ENCODE assay signal across 18 cellular contexts in the genomic region with DNA sequence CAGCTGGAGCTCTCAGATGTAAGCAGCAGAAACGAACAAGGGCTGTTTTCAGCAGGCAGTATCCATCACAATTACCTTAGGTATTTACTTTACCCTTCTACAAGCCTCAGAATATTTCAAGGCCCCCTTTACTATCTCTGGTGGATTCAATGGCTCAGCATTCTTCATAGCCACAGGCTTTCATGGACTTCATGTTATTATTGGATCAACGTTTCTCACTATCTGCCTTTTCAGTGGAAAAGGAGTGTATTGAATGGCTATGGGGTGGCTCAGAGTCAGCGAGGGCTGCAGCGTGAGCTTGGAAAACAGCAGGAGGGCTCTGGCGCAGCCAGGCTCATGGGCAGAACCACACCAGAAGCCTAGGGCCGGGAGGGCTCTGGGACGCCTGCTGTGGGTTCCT. TPM values are rescaled to one million over a fixed set of nuclear protein-coding genes. Genes with fewer than 3 reads are reported as not detected.
A peak's percentile ranks its signal among the peaks of the same experiment; 100 is the strongest.
DNase-seq lines count a peak whose midpoint lies in the region; ATAC-seq and TF ChIP-seq lines count a peak whose summit lies in the region.
"Had no signal": no experiment of that assay in that cellular context is flagged by ENCODE, and none has a peak within 500 bp of the region (broad histone marks: within the 10 kb centered on the region; RNA-seq: fewer than 3 reads in every experiment).

No MANE protein-coding gene starts in this region.

- H3K9me3 ChIP-seq in CD8-positive, alpha-beta memory T cell (ENCODE audit: low read length), result no peaks in the 10 kb centered on the region
- no peaks in the 10 kb centered on the region for H3K9me3 ChIP-seq in smooth muscle cell (replicated peaks; ENCODE audit: low read depth)
- H3K9me3 ChIP-seq: HAP-1, SJSA1 had no signal

- no peak overlapping the region for H3K27ac ChIP-seq in CD8-positive, alpha-beta memory T cell (ENCODE audit: low read depth, low read length)
- peak overlapping the region; percentile 12 for H3K27ac ChIP-seq in layer of hippocampus (ENCODE audit: low read depth, low read length)
- H3K27ac ChIP-seq in smooth muscle cell (ENCODE audit: low read depth), result peak overlapping the region; percentile 96

- no peaks in the 10 kb centered on the region for H3K36me3 Mint-ChIP-seq in CD8-positive, alpha-beta memory T cell
- H3K36me3 Mint-ChIP-seq in activated T-helper 17 cell treated with anti-CD3 and anti-CD28 coated beads, Interleukin-2, amount 50 U/mL, for 72 hours (ENCODE audit: low read depth), result no peaks in the 10 kb centered on the region
- no peaks in the 10 kb centered on the region for H3K36me3 Mint-ChIP-seq in activated CD8-positive, alpha-beta memory T cell treated with anti-CD3 and anti-CD28 coated beads, Interleukin-2, amount 10 ng/mL, durations not matched to agents 7 days and 5 days

- H3K27ac Mint-ChIP-seq in CD8-positive, alpha-beta memory T cell, result peak overlapping the region in 6 of 8 donors; percentile 37 to 98 (median 95)
- peak overlapping the region; percentile 73 for H3K27ac Mint-ChIP-seq in activated T-helper 17 cell treated with anti-CD3 and anti-CD28 coated beads, Interleukin-2, amount 50 U/mL, for 72 hours
- no peak overlapping the region for H3K27ac Mint-ChIP-seq in activated CD8-positive, alpha-beta memory T cell treated with anti-CD3 and anti-CD28 coated beads, Interleukin-2, amount 10 ng/mL, durations not matched to agents 7 days and 5 days

- peak overlapping the region; percentile 32 for H3K4me2 ChIP-seq in smooth muscle cell

- H3K27me3 Mint-ChIP-seq in CD8-positive, alpha-beta memory T cell, result peaks cover 0 to 2% of the 10 kb centered on the region in 2 donors
- H3K27me3 Mint-ChIP-seq in activated T-helper 17 cell treated with anti-CD3 and anti-CD28 coated beads, Interleukin-2, amount 50 U/mL, for 72 hours, result no peaks in the 10 kb centered on the region
- H3K27me3 Mint-ChIP-seq in activated CD8-positive, alpha-beta memory T cell treated with anti-CD3 and anti-CD28 coated beads, Interleukin-2, amount 10 ng/mL, durations not matched to agents 7 days and 5 days, result no peaks in the 10 kb centered on the region

- H3K4me1 Mint-ChIP-seq in CD8-positive, alpha-beta memory T cell, result peaks cover 36 to 48% (median 46%) of the 10 kb centered on the region in 3 donors
- peaks cover 28% of the 10 kb centered on the region for H3K4me1 Mint-ChIP-seq in activated T-helper 17 cell treated with anti-CD3 and anti-CD28 coated beads, Interleukin-2, amount 50 U/mL, for 72 hours
- peaks cover 30% of the 10 kb centered on the region for H3K4me1 Mint-ChIP-seq in activated CD8-positive, alpha-beta memory T cell treated with anti-CD3 and anti-CD28 coated beads, Interleukin-2, amount 10 ng/mL, durations not matched to agents 7 days and 5 days

- no peaks in the 10 kb centered on the region for H3K9me3 Mint-ChIP-seq in CD8-positive, alpha-beta memory T cell
- no peaks in the 10 kb centered on the region for H3K9me3 Mint-ChIP-seq in activated T-helper 17 cell treated with anti-CD3 and anti-CD28 coated beads, Interleukin-2, amount 50 U/mL, for 72 hours
- H3K9me3 Mint-ChIP-seq in activated CD8-positive, alpha-beta memory T cell treated with anti-CD3 and anti-CD28 coated beads, Interleukin-2, amount 10 ng/mL, durations not matched to agents 7 days and 5 days (ENCODE audit: low read depth), result no peaks in the 10 kb centered on the region

- no peak overlapping the region for H3K4me3 ChIP-seq in CD8-positive, alpha-beta memory T cell (ENCODE audit: low read length)
- no peak overlapping the region for H3K4me3 ChIP-seq in smooth muscle cell
- H3K4me3 ChIP-seq: HAP-1, SJSA1 had no signal

- H3F3A ChIP-seq in smooth muscle cell (ENCODE audit: low read depth), result no peaks in the 10 kb centered on the region

- H2AFZ ChIP-seq in smooth muscle cell (ENCODE audit: low read depth), result no peak overlapping the region

- ATAC-seq in activated T-helper 17 cell treated with anti-CD3 and anti-CD28 coated beads, Interleukin-2, amount 50 U/mL, for 72 hours (replicated peaks), result no peak
- no peak for ATAC-seq in omental fat pad (ENCODE audit: low FRiP score)
- no peak for ATAC-seq in activated CD8-positive, alpha-beta memory T cell treated with anti-CD3 and anti-CD28 coated beads, Interleukin-2, amount 10 ng/mL, durations not matched to agents 7 days and 5 days

- H3K4me3 Mint-ChIP-seq in CD8-positive, alpha-beta memory T cell, result no peak overlapping the region
- H3K4me3 Mint-ChIP-seq in activated T-helper 17 cell treated with anti-CD3 and anti-CD28 coated beads, Interleukin-2, amount 50 U/mL, for 72 hours, result no peak overlapping the region
- H3K4me3 Mint-ChIP-seq in activated CD8-positive, alpha-beta memory T cell treated with anti-CD3 and anti-CD28 coated beads, Interleukin-2, amount 10 ng/mL, durations not matched to agents 7 days and 5 days, result no peak overlapping the region

- peaks cover 43% of the 10 kb centered on the region for H3K4me1 ChIP-seq in CD8-positive, alpha-beta memory T cell (ENCODE audit: insufficient read depth, low read length)
- peaks cover 37% of the 10 kb centered on the region for H3K4me1 ChIP-seq in smooth muscle cell (ENCODE audit: low read depth)
- H3K4me1 ChIP-seq: HAP-1 had no signal

- H3K79me2 ChIP-seq in smooth muscle cell (ENCODE audit: low read depth), result no peaks in the 10 kb centered on the region

- 35% methylated on average over 7 of the region's 7 CpGs for WGBS in smooth muscle cell (ENCODE audit: low lambda C conversion rate)

- H3K36me3 ChIP-seq in CD8-positive, alpha-beta memory T cell (ENCODE audit: insufficient read depth, low read length), result no peaks in the 10 kb centered on the region
- no peaks in the 10 kb centered on the region for H3K36me3 ChIP-seq in smooth muscle cell (ENCODE audit: low read depth)
- H3K36me3 ChIP-seq: HAP-1, SJSA1 had no signal

- no peaks in the 10 kb centered on the region for H4K20me1 ChIP-seq in smooth muscle cell (ENCODE audit: low read depth)

- TF ChIP-seq CTCF in smooth muscle cell (IDR thresholded peaks at IDR 0.05; ENCODE audit: borderline replicate concordance, insufficient read depth, poor library complexity, severe bottlenecking) (no peak), omental fat pad (IDR thresholded peaks at IDR 0.05) (no peak)

- CTCF ChIA-PET in CD8-positive, alpha-beta memory T cell (lab: Charles Lee), result interaction anchor here (1.8 kb wide), 1 partner anchor 9 kb away, joined by 9 read pairs; no protein-coding TSS in a partner anchor
- CTCF ChIA-PET in activated CD8-positive, alpha-beta memory T cell treated with anti-CD3 and anti-CD28 coated beads, Interleukin-2, amount 10 ng/mL, durations not matched to agents 7 days and 5 days (lab: Charles Lee), result interaction anchor here (1.4 to 1.6 kb wide), 2 partner anchors 10 to 32 kb away, joined by 4 to 8 read pairs; no protein-coding TSS in a partner anchor

- no peak for DNase-seq in CD8-positive, alpha-beta memory T cell
- DNase-seq in smooth muscle cell (lab: John Stamatoyannopoulos, UW; ENCODE audit: unreplicated experiment) (no peak), omental fat pad (ENCODE audit: low spot score) (no peak)
- no peak for DNase-seq in activated CD8-positive, alpha-beta memory T cell treated with anti-CD3 and anti-CD28 coated beads, Interleukin-2, amount 10 ng/mL, durations not matched to agents 7 days and 5 days
- no peak for DNase-seq in activated CD8-positive, alpha-beta memory T cell treated with anti-CD3 and anti-CD28 coated beads, Interleukin-2, amount 50 U/mL, for 4 hours
- DNase-seq: AML-193; DND-41; MV-4-11; NCI-H1417 treated with DMSO at 0.1 percent for 48 hours; NCI-H2081 treated with DMSO at 0.1 percent for 48 hours; NCI-H226; NCI-H526 treated with DMSO at 0.1 percent for 48 hours; NK-92 treated with Interleukin-12 subunit alpha and Interleukin-12 subunit beta, amount 100 ng/mL, for 24 hours had no signal

- POLR2A ChIA-PET in CD8-positive, alpha-beta memory T cell (lab: Charles Lee), result interaction anchor here (0.6 kb wide), 1 partner anchor 8 kb away, joined by 3 read pairs; no protein-coding TSS in a partner anchor

- H3K27me3 ChIP-seq in CD8-positive, alpha-beta memory T cell (ENCODE audit: insufficient read depth, low read length, poor library complexity, severe bottlenecking), result no peaks in the 10 kb centered on the region
- H3K27me3 ChIP-seq in layer of hippocampus (ENCODE audit: control insufficient read depth, insufficient read depth, low read length) (no peaks in the 10 kb centered on the region), smooth muscle cell (ENCODE audit: low read depth) (no peaks in the 10 kb centered on the region)
- H3K27me3 ChIP-seq: SJSA1 had no signal

- peak overlapping the region; percentile 42 for H3K9ac ChIP-seq in smooth muscle cell (ENCODE audit: low read depth)

RNA-seq across cellular contexts. Expression of gene CHRNA1, which starts 16.6 kb away (rescaled TPM):
- total RNA-seq in CD8-positive, alpha-beta memory T cell, result not detected
- polyA plus RNA-seq in CD8-positive, alpha-beta memory T cell, result 0.43 TPM
- under 1 TPM in 1 of 2 donors, not detected in 1; 0.13 TPM for total RNA-seq in activated T-helper 17 cell treated with anti-CD3 and anti-CD28 coated beads, Interleukin-2, amount 50 U/mL, for 72 hours
- 1.0 and 1.3 TPM in 2 replicates for total RNA-seq in smooth muscle cell
- polyA plus RNA-seq in smooth muscle cell, result 1.2 and 3.1 TPM in 2 replicates
- not detected for total RNA-seq in omental fat pad
- total RNA-seq in activated CD8-positive, alpha-beta memory T cell treated with anti-CD3 and anti-CD28 coated beads, Interleukin-2, amount 10 ng/mL, durations not matched to agents 7 days and 5 days, result not detected
- total RNA-seq: HT-29 had no signal
